ENCODE assay signal across 12 cellular contexts in genomic region chr16:58331708-58332036, GRCh38. TPM values are rescaled to one million over a fixed set of nuclear protein-coding genes. Genes with fewer than 3 reads are reported as not detected.
DNase-seq lines count a peak whose midpoint lies in the region; FAIRE-seq and TF ChIP-seq lines count a peak whose summit lies in the region.
"Not testable (repeated sequence)": the region's sequence is repeated elsewhere in the genome, so short reads cannot be mapped to it uniquely, and the experiment has no call there.
"Had no signal": no experiment of that assay in that cellular context is flagged by ENCODE, and none has a peak within 500 bp of the region (broad histone marks: within the 10 kb centered on the region; RNA-seq: fewer than 3 reads in every experiment).

No MANE protein-coding gene starts in this region.

- not testable (repeated sequence) for BruUV-seq in OCI-LY7 (replicated peaks; lab: Mats Ljungman, UMichigan)

- not testable (repeated sequence) for H2BK120ac ChIP-seq in H9 (ENCODE audit: low read depth, low read length, poor library complexity, severe bottlenecking); mesendoderm (ENCODE audit: low read depth, low read length); neuronal stem cell (ENCODE audit: low read depth, low read length)
- peak overlapping the region; percentile 96 for H2BK120ac ChIP-seq in H1 (replicated peaks; ENCODE audit: low read depth, low read length)

- not testable (repeated sequence) for H3T11ph ChIP-seq in H9 (ENCODE audit: low read length)

- H3K4ac ChIP-seq in H9 (ENCODE audit: low read depth, low read length); H1 (replicated peaks; ENCODE audit: insufficient read length, low read depth, low read length); mesendoderm (ENCODE audit: low read depth, low read length); neuronal stem cell (ENCODE audit: low read length): not testable (repeated sequence)

- H3K27me3 Mint-ChIP-seq in H9 (ENCODE audit: low read depth), result not testable (repeated sequence)

- not testable (repeated sequence) for TF ChIP-seq CTCF in DOHH2 (IDR thresholded peaks at IDR 0.05; ENCODE audit: low read depth, low read length, poor library complexity, severe bottlenecking); H9 (conservative IDR thresholded peaks at IDR 0.05); OCI-LY7 (conservative IDR thresholded peaks at IDR 0.05; ENCODE audit: low read length); H1 (IDR thresholded peaks at IDR 0.05; ENCODE audit: control extremely low read depth in 1 of 3, insufficient read depth in 1 of 3, low read depth in 1 of 3, low read length in 3 of 3)

- peak overlapping the region in 2 of 3 experiments; percentile 77 to 97; a peak in 4 of 7 replicates for H3K27ac Mint-ChIP-seq in H9

- not testable (repeated sequence) for TF ChIP-seq RAD21 in H1 (IDR thresholded peaks at IDR 0.05 in 1 of 2, conservative IDR thresholded peaks at IDR 0.05 in 1 of 2; ENCODE audit: low read depth in 2 of 2, low read length in 2 of 2)

- H3K4me2 ChIP-seq in DOHH2 (ENCODE audit: low read length) (peak overlapping the region; percentile 33; the same call in 1 of the 2 replicates), OCI-LY7 (ENCODE audit: low read length) (peak overlapping the region; percentile 30; the same call in 1 of the 2 replicates), H1 (ENCODE audit: insufficient read depth in 1 of 2, low read depth in 2 of 2, low read length in 2 of 2) (peak overlapping the region in 1 of 2 experiments; percentile 63; a peak in 3 of 4 replicates)
- H3K4me2 ChIP-seq in H9 (ENCODE audit: insufficient read depth, insufficient read length, low read length); mesendoderm (ENCODE audit: low read length); neuronal stem cell (ENCODE audit: insufficient read depth, low read length, poor library complexity, severe bottlenecking): not testable (repeated sequence)

- not testable (repeated sequence) for H3K27me3 ChIP-seq in DOHH2 (ENCODE audit: control insufficient read depth, low read length); H9 (ENCODE audit: insufficient read depth, low read length); HUES64 (ENCODE audit: insufficient read depth, low read length); H1 (replicated peaks in 1 of 4; ENCODE audit: control insufficient read depth in 3 of 4, extremely low read depth in 1 of 4, insufficient read depth in 3 of 4, low read length in 3 of 4); mesendoderm (ENCODE audit: insufficient read depth, low read length, poor library complexity); neuronal stem cell (ENCODE audit: control insufficient read depth in 3 of 3, insufficient read depth in 3 of 3, low read depth in 1 of 3, low read length in 3 of 3)

- not testable (repeated sequence) for H4K8ac ChIP-seq in H9 (replicated peaks; ENCODE audit: insufficient read length, low read depth, low read length); H1 (ENCODE audit: extremely low read depth, insufficient read depth, low read length); mesendoderm (ENCODE audit: low read depth, low read length); neuronal stem cell (ENCODE audit: low read depth, low read length)

- H3K36me3 Mint-ChIP-seq in H9 (ENCODE audit: insufficient read depth in 1 of 3, low read depth in 3 of 3), result not testable (repeated sequence)

- not testable (repeated sequence) for H2BK5ac ChIP-seq in H9 (ENCODE audit: insufficient read length, low read length); H1 (ENCODE audit: low read depth, low read length); mesendoderm (ENCODE audit: low read length); neuronal stem cell (ENCODE audit: low read length)

- not testable (repeated sequence) for H3K9me3 Mint-ChIP-seq in H9

- H2AK5ac ChIP-seq in H9 (ENCODE audit: insufficient read length, low read length); H1 (ENCODE audit: low read depth, low read length); mesendoderm (ENCODE audit: low read length); neuronal stem cell (ENCODE audit: low read depth, low read length): not testable (repeated sequence)

- intact Hi-C loops in OCI-LY7 (cut with micrococcal nuclease; ENCODE audit: unreplicated experiment), result not testable (repeated sequence)

- H3K4me3 Mint-ChIP-seq in H9, result peak overlapping the region in 1 of 2 experiments; percentile 14; a peak in 2 of 5 replicates

- H2BK12ac ChIP-seq in H9 (ENCODE audit: insufficient read length, low read depth, low read length); H1 (ENCODE audit: low read depth, low read length); neuronal stem cell (ENCODE audit: low read length): not testable (repeated sequence)

- CTCF ChIA-PET in OCI-LY7 (lab: Charles Lee; ENCODE audit: unreplicated experiment), result not testable (repeated sequence)
- CTCF ChIA-PET in H1 (lab: Charles Lee; ENCODE audit: partially characterized antibody), result interaction anchor here (1.0 to 1.8 kb wide), 5 partner anchors 12 to 164 kb away, joined by 3 to 10 read pairs (median 4); no protein-coding TSS in a partner anchor

- POLR2A ChIA-PET in OCI-LY7 (lab: Charles Lee) (interaction anchor here (0.9 kb wide), 1 partner anchor 32 kb away, joined by 3 read pairs; no protein-coding TSS in a partner anchor), H1 (lab: Charles Lee; ENCODE audit: partially characterized antibody) (interaction anchor here (0.9 kb wide), 1 partner anchor 37 kb away, joined by 3 read pairs; the partner anchor contains the start of gene PRSS54)

- not testable (repeated sequence) for H4K20me1 ChIP-seq in DOHH2 (ENCODE audit: control insufficient read depth, insufficient read depth, low read depth, low read length); H9 (ENCODE audit: control insufficient read depth, insufficient read depth, insufficient read length); OCI-LY7 (ENCODE audit: insufficient read depth, low read length); H1 (replicated peaks in 1 of 2; ENCODE audit: control insufficient read depth in 1 of 2, insufficient read depth in 2 of 2, low read length in 2 of 2)

- not testable (repeated sequence) for H3K79me2 ChIP-seq in DOHH2 (ENCODE audit: control insufficient read depth, low read length); H9 (ENCODE audit: insufficient read depth, low read length); OCI-LY7 (ENCODE audit: insufficient read depth, low read depth, low read length); H1 (ENCODE audit: control insufficient read depth in 1 of 2, insufficient read depth in 2 of 2, low read length in 2 of 2); mesendoderm (ENCODE audit: control insufficient read depth, insufficient read depth, low read length)

- H3K27ac ChIP-seq in DOHH2 (ENCODE audit: low read depth, low read length); H9 (ENCODE audit: insufficient read length, low read depth, low read length); HUES64 (ENCODE audit: low read depth, low read length); OCI-LY7 (ENCODE audit: low read depth, low read length, poor library complexity, severe bottlenecking); H1 (ENCODE audit: low read depth, low read length); mesendoderm (ENCODE audit: low read depth, low read length); neuronal stem cell (replicated peaks; ENCODE audit: low read length): not testable (repeated sequence)

- not testable (repeated sequence) for H2BK20ac ChIP-seq in H9 (ENCODE audit: low read depth, low read length, poor library complexity, severe bottlenecking); H1 (ENCODE audit: low read length)

- H3K79me1 ChIP-seq in H9 (ENCODE audit: insufficient read depth, low read depth, low read length, poor library complexity, severe bottlenecking); H1 (ENCODE audit: low read depth, low read length); mesendoderm (ENCODE audit: low read length); neuronal stem cell (ENCODE audit: low read depth, low read length): not testable (repeated sequence)

- H3K36me3 ChIP-seq in DOHH2 (ENCODE audit: control insufficient read depth, low read length); HUES64 (ENCODE audit: insufficient read depth, low read length); OCI-LY7 (ENCODE audit: insufficient read depth, low read length); H1 (ENCODE audit: control insufficient read depth in 2 of 4, insufficient read depth in 4 of 4, low read length in 3 of 4); mesendoderm (ENCODE audit: control insufficient read depth, insufficient read depth, low read length); neuronal stem cell (replicated peaks in 1 of 2; ENCODE audit: control insufficient read depth in 2 of 2, insufficient read depth in 2 of 2, low read length in 2 of 2): not testable (repeated sequence)

- DNase-seq in H9; OCI-LY7 (ENCODE audit: low spot score); H1 (ENCODE audit: low read depth in 1 of 2, low spot score in 2 of 2); mesendoderm; neuronal stem cell (ENCODE audit: low spot score): not testable (repeated sequence)

- not testable (repeated sequence) for H4K91ac ChIP-seq in H9 (ENCODE audit: insufficient read length, low read depth, low read length); H1 (replicated peaks; ENCODE audit: insufficient read length, low read length); neuronal stem cell (ENCODE audit: low read depth, low read length, poor library complexity)

- H3K4me1 ChIP-seq in DOHH2 (ENCODE audit: control insufficient read depth, low read length); H9 (ENCODE audit: insufficient read depth, low read length); HUES64 (ENCODE audit: insufficient read depth, low read length); H1 (replicated peaks in 1 of 4; ENCODE audit: control insufficient read depth in 3 of 4, insufficient read depth in 4 of 4, low read length in 3 of 4); mesendoderm (ENCODE audit: control insufficient read depth, low read depth, low read length); neuronal stem cell (ENCODE audit: control insufficient read depth in 2 of 2, insufficient read depth in 1 of 2, low read depth in 1 of 2, low read length in 2 of 2): not testable (repeated sequence)
- H3K4me1 ChIP-seq in OCI-LY7 (ENCODE audit: insufficient read depth, low read length, poor library complexity, severe bottlenecking), result peaks cover 10% of the 10 kb centered on the region

- not testable (repeated sequence) for H3K56ac ChIP-seq in H9 (ENCODE audit: insufficient read length, low read depth, low read length); H1 (replicated peaks; ENCODE audit: insufficient read length, low read depth, low read length)
- peak overlapping the region; percentile 37 for H3K56ac ChIP-seq in mesendoderm (ENCODE audit: low read length)

- TF ChIP-seq EP300 in H1 (IDR thresholded peaks at IDR 0.05; ENCODE audit: borderline replicate concordance in 1 of 2, low read depth in 2 of 2, low read length in 2 of 2), result not testable (repeated sequence)

- WGBS in H9 (ENCODE audit: extremely low coverage, insufficient read length, low lambda C conversion rate), result no CpG with 5 or more reads among the region's 1 CpG
- WGBS in HUES64, result no CpG with 5 or more reads among the region's 1 CpG
- 40% methylated on average over 1 of the region's 1 CpG; no CpG with 5 or more reads in 1 of the 2 experiments for WGBS in H1 (ENCODE audit: extremely low coverage in 1 of 2, insufficient coverage in 1 of 2, insufficient read length in 1 of 2, insufficient replicate concordance in 2 of 2, low coverage in 1 of 2, low lambda C conversion rate in 2 of 2, missing lambda C conversion rate in 1 of 2), 2 experiments
- WGBS in mesendoderm (ENCODE audit: extremely low coverage, insufficient coverage, low lambda C conversion rate), result no CpG with 5 or more reads among the region's 1 CpG
- WGBS in neuronal stem cell (ENCODE audit: extremely low coverage in 2 of 2, insufficient read length in 2 of 2, insufficient replicate concordance in 1 of 2), 2 donors, result no CpG with 5 or more reads among the region's 1 CpG

- not testable (repeated sequence) for H4K5ac ChIP-seq in H9 (ENCODE audit: insufficient read length, low read depth, low read length); mesendoderm (ENCODE audit: low read length)
- H4K5ac ChIP-seq in H1 (ENCODE audit: insufficient read length, low read depth, low read length), result peak overlapping the region; percentile 89

- not testable (repeated sequence) for TF ChIP-seq POLR2A in H1 (IDR thresholded peaks at IDR 0.05; ENCODE audit: control extremely low read depth in 1 of 2, low read depth in 2 of 2, low read length in 2 of 2)

- peaks cover 13 to 24% of the 10 kb centered on the region in 2 experiments for H3K4me1 Mint-ChIP-seq in H9

- H2BK15ac ChIP-seq in H9 (ENCODE audit: low read depth, low read length); H1 (ENCODE audit: low read length); mesendoderm (replicated peaks; ENCODE audit: low read depth); neuronal stem cell (ENCODE audit: low read length): not testable (repeated sequence)

- not testable (repeated sequence) for H3K18ac ChIP-seq in H9 (ENCODE audit: insufficient read length, low read depth, low read length); H1 (ENCODE audit: extremely low read depth, low read length); mesendoderm (ENCODE audit: low read length); neuronal stem cell (ENCODE audit: low read length)

- H3K23me2 ChIP-seq in H9 (ENCODE audit: insufficient read length, low read depth, low read length, poor library complexity, severe bottlenecking); H1 (ENCODE audit: low read depth, low read length): not testable (repeated sequence)

- H2AFZ ChIP-seq in H9 (ENCODE audit: low read length) (peak overlapping the region; percentile 94), neuronal stem cell (ENCODE audit: low read length) (peak overlapping the region; percentile 84)
- not testable (repeated sequence) for H2AFZ ChIP-seq in OCI-LY7 (ENCODE audit: low read length); H1 (ENCODE audit: low read length)

- H3K9ac ChIP-seq in H9 (ENCODE audit: extremely low read depth, insufficient read length, low read length); HUES64 (ENCODE audit: low read depth, low read length); mesendoderm (ENCODE audit: low read length); neuronal stem cell (ENCODE audit: low read depth, low read length, poor library complexity): not testable (repeated sequence)
- H3K9ac ChIP-seq in H1 (replicated peaks in 1 of 4; ENCODE audit: extremely low read depth in 1 of 4, low read depth in 3 of 4, low read length in 3 of 4), result peak overlapping the region in 1 of 4 experiments; percentile 27; a peak in 1 of 7 replicates

- FAIRE-seq in H1 (lab: Jason Lieb, UNC), result not testable (repeated sequence)

- H3K23ac ChIP-seq in H9 (ENCODE audit: insufficient read length, low read depth, low read length); H1 (ENCODE audit: insufficient read length); mesendoderm (ENCODE audit: low read length); neuronal stem cell (ENCODE audit: low read depth, low read length, poor library complexity): not testable (repeated sequence)

- H3F3A ChIP-seq in DOHH2 (ENCODE audit: control insufficient read depth, insufficient read depth), result not testable (repeated sequence)

- H3K9me2 ChIP-seq in DOHH2 (replicated peaks; ENCODE audit: control insufficient read depth, low read length); OCI-LY7 (ENCODE audit: insufficient read depth, low read length): not testable (repeated sequence)

- not testable (repeated sequence) for H3K4me3 ChIP-seq in DOHH2 (ENCODE audit: low read length); OCI-LY7 (ENCODE audit: low read depth, low read length, poor library complexity, severe bottlenecking); mesendoderm (ENCODE audit: low read length); neuronal stem cell (ENCODE audit: low read length in 2 of 2)
- H3K4me3 ChIP-seq in HUES64 (ENCODE audit: low read length) (peak overlapping the region; percentile 25; the same call in 1 of the 2 replicates), H1 (ENCODE audit: extremely low read depth in 1 of 4, insufficient read depth in 2 of 4, low read depth in 3 of 4, low read length in 4 of 4) (peak overlapping the region in 1 of 4 experiments; percentile 38; a peak in 1 of 8 replicates)

- not testable (repeated sequence) for H3K9me3 ChIP-seq in DOHH2 (ENCODE audit: control insufficient read depth, insufficient read depth, low read length); H9 (ENCODE audit: control insufficient read depth, low read depth, low read length); HUES64 (ENCODE audit: insufficient read depth, low read depth, low read length); OCI-LY7 (ENCODE audit: low read length); H1 (ENCODE audit: insufficient read depth in 2 of 2, low read depth in 1 of 2, low read length in 1 of 2); neuronal stem cell (replicated peaks in 1 of 2; ENCODE audit: control insufficient read depth in 2 of 2, insufficient read depth in 1 of 2, low read depth in 1 of 2, low read length in 2 of 2)

- not testable (repeated sequence) for H3K14ac ChIP-seq in H9 (ENCODE audit: insufficient read depth, low read length); H1 (ENCODE audit: insufficient read length); neuronal stem cell (ENCODE audit: low read length)

RNA-seq across cellular contexts. Expression of gene PRSS54, which starts 36.8 kb away (rescaled TPM):
- not detected in 2 replicates for total RNA-seq in H9 (2021)
- not detected for polyA plus RNA-seq in HUES64 (2013, experiment 1 of 2)
- not detected for polyA plus RNA-seq in HUES64 (2013, experiment 2 of 2)
- not detected in 2 replicates for total RNA-seq in OCI-LY7 (2014; rRNA removed; shearing (Covaris generic))
- not detected in 2 replicates for total RNA-seq in OCI-LY7 (2022)
- not detected in 2 replicates for total RNA-seq in H1 (2021; fragmentation: NEBNext Ultra II Directional; extraction: Animal tissue kit (Norgen Biotek cat#: 25700))
- not detected in 2 replicates for polyA plus RNA-seq in H1 (2011; rRNA removed)
- not detected for polyA plus RNA-seq in H1 (2011; cell fraction: cytosol; rRNA removed)
- not detected for polyA plus RNA-seq in H1 (2011; cell fraction: nucleus; rRNA removed)
- not detected in 4 replicates for polyA plus RNA-seq in H1 (2012, experiment 1 of 2)
- polyA plus RNA-seq in H1 (2012, experiment 2 of 2), result not detected
- polyA plus RNA-seq in H1 (2013, experiment 1 of 2), result not detected
- polyA plus RNA-seq in H1 (2013, experiment 2 of 2), result not detected
- polyA minus RNA-seq in H1 (2011; rRNA and poly(A)+ RNA removed), result 0.10 TPM in 1 of 2 replicates, not detected in the other
- not detected for polyA minus RNA-seq in H1 (2011; cell fraction: cytosol; rRNA and poly(A)+ RNA removed)
- polyA minus RNA-seq in H1 (2011; cell fraction: nucleus; rRNA and poly(A)+ RNA removed), result not detected
- polyA plus RNA-seq in mesendoderm (2013, experiment 1 of 2), result not detected
- not detected for polyA plus RNA-seq in mesendoderm (2013, experiment 2 of 2)
- polyA plus RNA-seq in neuronal stem cell (2013, experiment 1 of 2), result not detected
- not detected for polyA plus RNA-seq in neuronal stem cell (2013, experiment 2 of 2)
- total RNA-seq: Caco-2; CD8-positive, alpha-beta memory T cell; GM12878; IMR-90 had no signal
- polyA plus RNA-seq: AG04450; CD8-positive, alpha-beta memory T cell; GM12878; IMR-90 had no signal
